In genomic region chr1:172442404-172442803, GRCh38 we compare ENCODE assay signal across 11 cellular contexts. TPM values are rescaled to one million over a fixed set of nuclear protein-coding genes. Genes with fewer than 3 reads are reported as not detected.
DNase-seq lines count a peak whose midpoint lies in the region; ATAC-seq and TF ChIP-seq lines count a peak whose summit lies in the region.
"Had no signal": no experiment of that assay in that cellular context is flagged by ENCODE, and none has a peak within 500 bp of the region (broad histone marks: within the 10 kb centered on the region; RNA-seq: fewer than 3 reads in every experiment).

No MANE protein-coding gene starts in this region.

- H2AFZ ChIP-seq in ACC112 (ENCODE audit: low read length, unreplicated experiment) (no peak overlapping the region), GM23338 (no peak overlapping the region)

- DNase-seq in GM23338 (ENCODE audit: low spot score) (no peak), mesothelial cell of epicardium (ENCODE audit: low spot score in 2 of 2, unreplicated experiment in 2 of 2) (no peak), GM13976 (ENCODE audit: low spot score) (no peak), G401 (ENCODE audit: low spot score) (no peak)
- no peak for DNase-seq in activated naive CD8-positive, alpha-beta T cell treated with anti-CD3 and anti-CD28 coated beads, Interleukin-2, amount 10 ng/mL, durations not matched to agents 7 days and 5 days
- DNase-seq: left ventricle myocardium superior had no signal

- POLR2A ChIA-PET in activated naive CD8-positive, alpha-beta T cell treated with anti-CD3 and anti-CD28 coated beads, Interleukin-2, amount 10 ng/mL, durations not matched to agents 7 days and 5 days (lab: Charles Lee): no interaction called here

- no peak overlapping the region for H3K4me2 ChIP-seq in GM23338

- H3K27me3 ChIP-seq in ACC112 (ENCODE audit: insufficient read depth, low read length) (no peaks in the 10 kb centered on the region), GM23338 (ENCODE audit: insufficient read depth) (no peaks in the 10 kb centered on the region)

- H3K9me2 ChIP-seq in GM23338 (ENCODE audit: insufficient read depth): no peaks in the 10 kb centered on the region

- no peak overlapping the region for H3K27ac ChIP-seq in ACC112 (ENCODE audit: low read depth, low read length)
- H3K27ac ChIP-seq in GM23338 (ENCODE audit: low read depth): no peak overlapping the region

- H3F3A ChIP-seq in GM23338 (replicated peaks; ENCODE audit: low read depth): no peaks in the 10 kb centered on the region

- peak overlapping the region; percentile 81 for H3K4me3 ChIP-seq in ACC112 (ENCODE audit: low read depth, low read length)
- H3K4me3 ChIP-seq in GM23338: no peak overlapping the region

- no peak for TF ChIP-seq CTCF in GM23338 (conservative IDR thresholded peaks at IDR 0.05; ENCODE audit: low read depth in 2 of 2)
- TF ChIP-seq CTCF in mesothelial cell of epicardium (IDR thresholded peaks at IDR 0.05; ENCODE audit: unreplicated experiment): no peak
- TF ChIP-seq CTCF in GM13976 (IDR thresholded peaks at IDR 0.05; ENCODE audit: borderline replicate concordance, control extremely low read depth, extremely low read depth, insufficient read depth, missing control alignments): no peak

- no peak for ATAC-seq in GM23338
- ATAC-seq in activated naive CD8-positive, alpha-beta T cell treated with anti-CD3 and anti-CD28 coated beads, Interleukin-2, amount 10 ng/mL, durations not matched to agents 7 days and 5 days (ENCODE audit: low read depth): no peak
- ATAC-seq in HG02938 (IDR thresholded peaks at IDR 0.05; ENCODE audit: unreplicated experiment): no peak
- no peak for ATAC-seq in stimulated activated memory B cell treated with anti-CD40 and anti-IgM and Interleukin-4, amounts not matched to agents 10 μg/mL and 1 μg/mL and 100 μg/mL, for 72 hours
- ATAC-seq: left ventricle myocardium superior had no signal

- H3K36me3 Mint-ChIP-seq in GM23338 (ENCODE audit: low read depth): peaks cover 13% of the 10 kb centered on the region
- H3K36me3 Mint-ChIP-seq in activated naive CD8-positive, alpha-beta T cell treated with anti-CD3 and anti-CD28 coated beads, Interleukin-2, amount 10 ng/mL, durations not matched to agents 7 days and 5 days: peaks cover 38% of the 10 kb centered on the region
- peaks cover 21% of the 10 kb centered on the region for H3K36me3 Mint-ChIP-seq in mesothelial cell of epicardium
- H3K36me3 Mint-ChIP-seq in stimulated activated memory B cell treated with anti-CD40 and anti-IgM and Interleukin-4, amounts not matched to agents 10 μg/mL and 1 μg/mL and 100 μg/mL, for 72 hours: peaks cover 38% of the 10 kb centered on the region

- in situ Hi-C loops in GM13976 (cut with MboI; ENCODE audit: low sequenced_read_pairs, unreplicated experiment) (no loop called here), G401 (cut with HindIII; ENCODE audit: low sequenced_read_pairs) (no loop called here)

- H3K4me1 Mint-ChIP-seq in GM23338 (peaks cover 5% of the 10 kb centered on the region; the same call in 2 of the 3 replicates), mesothelial cell of epicardium (peaks cover 32% of the 10 kb centered on the region)
- peaks cover 32% of the 10 kb centered on the region for H3K4me1 Mint-ChIP-seq in activated naive CD8-positive, alpha-beta T cell treated with anti-CD3 and anti-CD28 coated beads, Interleukin-2, amount 10 ng/mL, durations not matched to agents 7 days and 5 days
- H3K4me1 Mint-ChIP-seq in stimulated activated memory B cell treated with anti-CD40 and anti-IgM and Interleukin-4, amounts not matched to agents 10 μg/mL and 1 μg/mL and 100 μg/mL, for 72 hours: peaks cover 48% of the 10 kb centered on the region

- H4K20me1 ChIP-seq in GM23338 (replicated peaks; ENCODE audit: insufficient read depth): no peaks in the 10 kb centered on the region

- H3K27ac Mint-ChIP-seq in GM23338: no peak overlapping the region
- no peak overlapping the region for H3K27ac Mint-ChIP-seq in activated naive CD8-positive, alpha-beta T cell treated with anti-CD3 and anti-CD28 coated beads, Interleukin-2, amount 10 ng/mL, durations not matched to agents 7 days and 5 days
- H3K27ac Mint-ChIP-seq in mesothelial cell of epicardium: no peak overlapping the region
- no peak overlapping the region for H3K27ac Mint-ChIP-seq in stimulated activated memory B cell treated with anti-CD40 and anti-IgM and Interleukin-4, amounts not matched to agents 10 μg/mL and 1 μg/mL and 100 μg/mL, for 72 hours
- H3K27ac Mint-ChIP-seq: dendritic cell treated with granulocyte-macrophage colony-stimulating factor and Interleukin-4, amounts not matched to agents 40 ng/mL and 50 ng/mL, for 4 days had no signal

- H3K4me1 ChIP-seq in ACC112 (ENCODE audit: control insufficient read depth, insufficient read depth, low read length, unreplicated experiment) (peaks cover 9% of the 10 kb centered on the region), GM23338 (ENCODE audit: insufficient read depth) (peaks cover 6% of the 10 kb centered on the region; the same call in 1 of the 2 replicates)

- H3K9me3 Mint-ChIP-seq in GM23338: no peaks in the 10 kb centered on the region
- H3K9me3 Mint-ChIP-seq in activated naive CD8-positive, alpha-beta T cell treated with anti-CD3 and anti-CD28 coated beads, Interleukin-2, amount 10 ng/mL, durations not matched to agents 7 days and 5 days: no peaks in the 10 kb centered on the region
- peaks cover 5% of the 10 kb centered on the region for H3K9me3 Mint-ChIP-seq in mesothelial cell of epicardium
- no peaks in the 10 kb centered on the region for H3K9me3 Mint-ChIP-seq in stimulated activated memory B cell treated with anti-CD40 and anti-IgM and Interleukin-4, amounts not matched to agents 10 μg/mL and 1 μg/mL and 100 μg/mL, for 72 hours
- H3K9me3 Mint-ChIP-seq: dendritic cell treated with granulocyte-macrophage colony-stimulating factor and Interleukin-4, amounts not matched to agents 40 ng/mL and 50 ng/mL, for 4 days had no signal

- H3K27me3 Mint-ChIP-seq in GM23338 (ENCODE audit: insufficient read depth, low read depth, poor library complexity) (peaks cover 5% of the 10 kb centered on the region), mesothelial cell of epicardium (ENCODE audit: low read depth) (no peaks in the 10 kb centered on the region)
- H3K27me3 Mint-ChIP-seq in activated naive CD8-positive, alpha-beta T cell treated with anti-CD3 and anti-CD28 coated beads, Interleukin-2, amount 10 ng/mL, durations not matched to agents 7 days and 5 days: no peaks in the 10 kb centered on the region
- H3K27me3 Mint-ChIP-seq in stimulated activated memory B cell treated with anti-CD40 and anti-IgM and Interleukin-4, amounts not matched to agents 10 μg/mL and 1 μg/mL and 100 μg/mL, for 72 hours: no peaks in the 10 kb centered on the region
- H3K27me3 Mint-ChIP-seq: dendritic cell treated with granulocyte-macrophage colony-stimulating factor and Interleukin-4, amounts not matched to agents 40 ng/mL and 50 ng/mL, for 4 days had no signal

- 0 out of 2 replicates have a peak, but pooled peaks cover 9% of the 10 kb centered on the region for H3K36me3 ChIP-seq in ACC112 (ENCODE audit: insufficient read depth, low read length)
- no peaks in the 10 kb centered on the region for H3K36me3 ChIP-seq in GM23338 (ENCODE audit: insufficient read depth)

- H3K79me2 ChIP-seq in ACC112 (ENCODE audit: control insufficient read depth, insufficient read depth, low read length, unreplicated experiment) (peaks cover 18% of the 10 kb centered on the region), GM23338 (replicated peaks; ENCODE audit: insufficient read depth) (peaks cover 17% of the 10 kb centered on the region)

- peak overlapping the region; percentile 32 for H3K4me3 Mint-ChIP-seq in GM23338
- peak overlapping the region; percentile 28 for H3K4me3 Mint-ChIP-seq in activated naive CD8-positive, alpha-beta T cell treated with anti-CD3 and anti-CD28 coated beads, Interleukin-2, amount 10 ng/mL, durations not matched to agents 7 days and 5 days
- peak overlapping the region; percentile 40 for H3K4me3 Mint-ChIP-seq in mesothelial cell of epicardium
- H3K4me3 Mint-ChIP-seq in stimulated activated memory B cell treated with anti-CD40 and anti-IgM and Interleukin-4, amounts not matched to agents 10 μg/mL and 1 μg/mL and 100 μg/mL, for 72 hours: no peak overlapping the region

TF ChIP-seq in GM23338, 12 proteins besides CTCF, POLR2A, EP300 and RAD21:
- TF ChIP-seq STAT1 (IDR thresholded peaks at IDR 0.05; ENCODE audit: unreplicated experiment): no peak
- TF ChIP-seq, protein P1, sequence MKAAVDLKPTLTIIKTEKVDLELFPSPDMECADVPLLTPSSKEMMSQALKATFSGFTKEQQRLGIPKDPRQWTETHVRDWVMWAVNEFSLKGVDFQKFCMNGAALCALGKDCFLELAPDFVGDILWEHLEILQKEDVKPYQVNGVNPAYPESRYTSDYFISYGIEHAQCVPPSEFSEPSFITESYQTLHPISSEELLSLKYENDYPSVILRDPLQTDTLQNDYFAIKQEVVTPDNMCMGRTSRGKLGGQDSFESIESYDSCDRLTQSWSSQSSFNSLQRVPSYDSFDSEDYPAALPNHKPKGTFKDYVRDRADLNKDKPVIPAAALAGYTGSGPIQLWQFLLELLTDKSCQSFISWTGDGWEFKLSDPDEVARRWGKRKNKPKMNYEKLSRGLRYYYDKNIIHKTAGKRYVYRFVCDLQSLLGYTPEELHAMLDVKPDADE (IDR thresholded peaks at IDR 0.05): no peak
TF ChIP-seq in GM23338: peak in this region for 0.

RNA-seq across cellular contexts. Expression of gene PIGC, which starts 1.5 kb away (rescaled TPM):
- total RNA-seq in GM23338 (2014; rRNA removed; shearing (Covaris generic)): 22.5 and 25.2 TPM in 2 replicates
- 24.3 and 28.1 TPM in 2 replicates for polyA plus RNA-seq in GM23338 (2016; fragmentation: Nextera tagmentation; extraction: Ambion mirVana)
- total RNA-seq in activated naive CD8-positive, alpha-beta T cell treated with anti-CD3 and anti-CD28 coated beads, Interleukin-2, amount 10 ng/mL, durations not matched to agents 7 days and 5 days: 10 to 100 TPM; 32.1 to 32.8 TPM
- 31.9 to 33.9 TPM (median 33.3 TPM) in 3 replicates for total RNA-seq in mesothelial cell of epicardium
- total RNA-seq in G401 (2014; rRNA removed; shearing (Covaris generic)): 64.4 and 74.0 TPM in 2 replicates

RNA-seq across cellular contexts. Expression of gene C1orf105, which starts 21.9 kb away (rescaled TPM):
- not detected in 2 replicates for total RNA-seq in GM23338 (2014; rRNA removed; shearing (Covaris generic))
- not detected in 2 replicates for polyA plus RNA-seq in GM23338 (2016; fragmentation: Nextera tagmentation; extraction: Ambion mirVana)
- total RNA-seq in activated naive CD8-positive, alpha-beta T cell treated with anti-CD3 and anti-CD28 coated beads, Interleukin-2, amount 10 ng/mL, durations not matched to agents 7 days and 5 days: not detected
- total RNA-seq in mesothelial cell of epicardium: 0.57 to 0.95 TPM in 2 of 3 replicates, not detected in the other
- total RNA-seq in G401 (2014; rRNA removed; shearing (Covaris generic)): not detected in 2 replicates
- total RNA-seq: RPMI7951 had no signal
